ENCODE assay signal across 18 cellular contexts in genomic region chr12:12305568-12306300, GRCh38.
"Had no signal": no experiment of that assay in that cellular context is flagged by ENCODE, and none has a peak within 500 bp of the region (broad histone marks: within the 10 kb centered on the region; RNA-seq: fewer than 3 reads in every experiment).

No MANE protein-coding gene starts in this region.

- H3K4me1 Mint-ChIP-seq: activated naive CD4-positive, alpha-beta T cell treated with anti-CD3 and anti-CD28 coated beads, Interleukin-2, amount 50 U/mL, for 24 hours; nephron progenitor cell had no signal

- DNase-seq: activated CD4-positive, alpha-beta T cell treated with anti-CD3 and anti-CD28 coated beads, Interleukin-2, amount 50 U/mL, for 4 hours; activated effector memory CD4-positive, alpha-beta T cell treated with anti-CD3 and anti-CD28 coated beads, Interleukin-2, amount 50 U/mL, for 16 hours; activated T-cell treated with anti-CD3 and anti-CD28 coated beads, Interleukin-2, amount 50 U/mL, for 4 hours; amniotic stem cell; body of pancreas; effector memory CD8-positive, alpha-beta T cell; foreskin fibroblast; left cardiac atrium; midbrain; nephron progenitor cell; nucleus accumbens; SK-N-SH; stimulated activated CD4-positive, alpha-beta T cell treated with anti-CD3 and anti-CD28 coated beads, Interleukin-4, amount 100 ng/mL, for 1 hour had no signal

- H3K9me3 ChIP-seq: body of pancreas, SK-N-SH had no signal

- H3K4me3 Mint-ChIP-seq: activated naive CD4-positive, alpha-beta T cell treated with anti-CD3 and anti-CD28 coated beads, Interleukin-2, amount 50 U/mL, for 24 hours; activated T-cell treated with anti-CD3 and anti-CD28 coated beads, Interleukin-2, amount 50 U/mL, for 4 hours; effector memory CD8-positive, alpha-beta T cell; nephron progenitor cell; T-helper 2 cell treated with Interferon-gamma antibody and Interleukin-4, amounts not matched to agents 5 μg/mL and 100 μg/mL, for 36 hours had no signal

- H3K27me3 ChIP-seq: body of pancreas, hepatocyte had no signal

- H3K27ac ChIP-seq: body of pancreas, hepatocyte had no signal

- H3K4me3 ChIP-seq: body of pancreas, hepatocyte, smooth muscle cell had no signal

- ATAC-seq: body of pancreas; effector memory CD8-positive, alpha-beta T cell; left cardiac atrium; sciatic nerve had no signal

- H3K27me3 Mint-ChIP-seq: activated naive CD4-positive, alpha-beta T cell treated with anti-CD3 and anti-CD28 coated beads, Interleukin-2, amount 50 U/mL, for 24 hours had no signal

- H3K9me3 Mint-ChIP-seq: activated naive CD4-positive, alpha-beta T cell treated with anti-CD3 and anti-CD28 coated beads, Interleukin-2, amount 50 U/mL, for 24 hours; effector memory CD8-positive, alpha-beta T cell; T-helper 2 cell treated with Interferon-gamma antibody and Interleukin-4, amounts not matched to agents 5 μg/mL and 100 μg/mL, for 36 hours had no signal

- H3K27ac Mint-ChIP-seq: activated naive CD4-positive, alpha-beta T cell treated with anti-CD3 and anti-CD28 coated beads, Interleukin-2, amount 50 U/mL, for 24 hours; nephron progenitor cell; T-helper 2 cell treated with Interferon-gamma antibody and Interleukin-4, amounts not matched to agents 5 μg/mL and 100 μg/mL, for 36 hours had no signal
